22 cellular contexts compared by ENCODE assay signal in the genomic region with DNA sequence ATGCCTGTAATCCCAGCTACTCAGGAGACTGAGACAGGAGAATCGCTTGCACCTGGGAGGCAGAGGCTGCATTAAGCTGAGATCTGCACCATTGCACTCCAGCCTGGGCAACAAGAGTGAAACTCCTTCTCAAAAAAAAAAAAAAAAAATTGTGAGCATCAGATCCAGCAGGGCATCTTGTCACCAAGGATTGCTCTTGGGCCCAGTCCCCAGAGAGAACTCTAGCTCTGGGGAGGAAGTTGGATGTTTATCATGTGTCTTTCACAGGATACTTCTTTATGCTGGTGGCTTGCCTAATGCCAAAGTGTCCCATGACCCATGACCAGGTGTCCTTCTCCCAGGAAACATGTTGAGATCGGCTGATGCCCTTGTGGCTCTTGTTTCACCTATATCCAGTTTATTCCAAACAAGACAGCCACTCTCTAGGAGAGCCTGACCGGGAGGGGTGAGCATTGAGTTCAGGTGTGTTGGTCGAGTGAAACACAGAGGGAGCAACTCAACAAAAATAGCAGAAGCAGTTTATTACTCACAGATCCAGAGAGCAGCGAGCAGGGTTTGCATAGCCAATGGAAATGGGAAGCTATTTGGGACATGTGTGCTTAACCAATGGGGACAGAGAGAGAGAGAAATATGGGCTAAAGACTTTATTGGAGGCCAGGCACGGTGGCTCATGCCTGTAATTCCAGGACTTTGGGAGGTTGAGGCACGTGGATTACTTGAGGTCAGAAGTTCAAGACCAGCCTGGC. TPM values are rescaled to one million over a fixed set of nuclear protein-coding genes. Genes with fewer than 3 reads are reported as not detected.
DNase-seq lines count a peak whose midpoint lies in the region; ATAC-seq and TF ChIP-seq lines count a peak whose summit lies in the region.
"Had no signal": no experiment of that assay in that cellular context is flagged by ENCODE, and none has a peak within 500 bp of the region (broad histone marks: within the 10 kb centered on the region; RNA-seq: fewer than 3 reads in every experiment).

No MANE protein-coding gene starts in this region.

- no peak for ATAC-seq in CD4-positive, CD25-positive, alpha-beta regulatory T cell (ENCODE audit: low read depth in 2 of 2)
- peak; percentile 26 for ATAC-seq in GM19438 (IDR thresholded peaks at IDR 0.05; ENCODE audit: low read depth, unreplicated experiment)
- no peak for ATAC-seq in memory B cell (ENCODE audit: low read depth)
- no peak for ATAC-seq in naive thymus-derived CD4-positive, alpha-beta T cell
- ATAC-seq: left lobe of liver, psoas muscle had no signal

- no peak overlapping the region for H3K27ac ChIP-seq in CD4-positive, CD25-positive, alpha-beta regulatory T cell (ENCODE audit: insufficient read depth, low read length, poor library complexity, severe bottlenecking)
- H3K27ac ChIP-seq in OCI-LY7 (ENCODE audit: low read depth, low read length, poor library complexity, severe bottlenecking) = peak overlapping the region; percentile 38
- H3K27ac ChIP-seq in naive thymus-derived CD4-positive, alpha-beta T cell (ENCODE audit: low read depth, low read length) = no peak overlapping the region
- H3K27ac ChIP-seq: breast epithelium, coronary artery, neural progenitor cell, psoas muscle, upper lobe of left lung had no signal

- H2AFZ ChIP-seq in OCI-LY7 (ENCODE audit: low read length) = peak overlapping the region; percentile 31; the same call in 1 of the 2 replicates
- H2AFZ ChIP-seq: neural progenitor cell had no signal

- no peak for TF ChIP-seq CTCF in OCI-LY7 (conservative IDR thresholded peaks at IDR 0.05; ENCODE audit: low read length)

- H3K4me1 ChIP-seq in CD4-positive, CD25-positive, alpha-beta regulatory T cell (ENCODE audit: control insufficient read depth, insufficient read depth, low read length, poor library complexity, severe bottlenecking) = peaks cover 25% of the 10 kb centered on the region
- peaks cover 35% of the 10 kb centered on the region for H3K4me1 ChIP-seq in OCI-LY7 (ENCODE audit: insufficient read depth, low read length, poor library complexity, severe bottlenecking)
- H3K4me1 ChIP-seq in naive thymus-derived CD4-positive, alpha-beta T cell (ENCODE audit: control insufficient read depth in 2 of 2, insufficient read depth in 2 of 2, low read length in 2 of 2) = peaks cover 6 to 28% of the 10 kb centered on the region in 2 donors
- H3K4me1 ChIP-seq: breast epithelium, neural progenitor cell, psoas muscle had no signal

- DNase-seq in CD4-positive, CD25-positive, alpha-beta regulatory T cell = no peak
- peak; percentile 50 for DNase-seq in OCI-LY7 (ENCODE audit: low spot score)
- DNase-seq in memory B cell (ENCODE audit: low spot score in 2 of 2) = no peak
- DNase-seq in medulla oblongata (ENCODE audit: extremely low spot score) = no peak
- no peak for DNase-seq in naive thymus-derived CD4-positive, alpha-beta T cell
- no peak for DNase-seq in NCI-H1694 (lab: John Stamatoyannopoulos, UW)
- DNase-seq: activated CD4-positive, CD25-positive, alpha-beta regulatory T cell treated with anti-CD3 and anti-CD28 coated beads, Interleukin-2, amount 50 U/mL, for 72 hours; glutamatergic neuron; HFFc6; Karpas-422; NCI-H1105 treated with DMSO at 0.1 percent for 48 hours; NCI-H526; psoas muscle had no signal

- peak overlapping the region in 2 of 3 donors; percentile 87 to 88 for H3K27ac Mint-ChIP-seq in CD4-positive, CD25-positive, alpha-beta regulatory T cell
- H3K27ac Mint-ChIP-seq in memory B cell = no peak overlapping the region
- H3K27ac Mint-ChIP-seq in naive thymus-derived CD4-positive, alpha-beta T cell = peak overlapping the region in 1 of 9 donors; percentile 58
- H3K27ac Mint-ChIP-seq: activated T-helper 2 cell treated with anti-CD3 and anti-CD28 coated beads, Interferon-gamma antibody, Interleukin-2, Interleukin-4, amounts not matched to agents 10 μg/mL and 5 μg/mL and 100 μg/mL, durations not matched to agents 14 hours and 24 hours and 36 hours; HFFc6; neural progenitor cell; stimulated activated naive CD8-positive, alpha-beta T cell treated with anti-CD3 and anti-CD28 coated beads, Interleukin-15, amount 100 ng/mL, for 72 hours had no signal

- no peaks in the 10 kb centered on the region for H3K9me3 ChIP-seq in CD4-positive, CD25-positive, alpha-beta regulatory T cell (ENCODE audit: control insufficient read depth in 2 of 2, low read length in 2 of 2)
- no peaks in the 10 kb centered on the region for H3K9me3 ChIP-seq in OCI-LY7 (ENCODE audit: low read length)
- no peaks in the 10 kb centered on the region for H3K9me3 ChIP-seq in naive thymus-derived CD4-positive, alpha-beta T cell (ENCODE audit: control insufficient read depth in 2 of 3, low read length in 3 of 3)
- H3K9me3 ChIP-seq: breast epithelium, psoas muscle, upper lobe of left lung had no signal

- H3K4me1 Mint-ChIP-seq in CD4-positive, CD25-positive, alpha-beta regulatory T cell = peaks cover 9 to 48% (median 25%) of the 10 kb centered on the region in 4 donors
- H3K4me1 Mint-ChIP-seq in memory B cell = peaks cover 26% of the 10 kb centered on the region
- H3K4me1 Mint-ChIP-seq in naive thymus-derived CD4-positive, alpha-beta T cell = peaks cover 5 to 35% (median 33%) of the 10 kb centered on the region in 7 donors
- H3K4me1 Mint-ChIP-seq: neural progenitor cell had no signal

- H3K36me3 Mint-ChIP-seq in CD4-positive, CD25-positive, alpha-beta regulatory T cell = no peaks in the 10 kb centered on the region
- no peaks in the 10 kb centered on the region for H3K36me3 Mint-ChIP-seq in memory B cell
- peaks cover 0 to 11% (median 0%) of the 10 kb centered on the region in 5 donors for H3K36me3 Mint-ChIP-seq in naive thymus-derived CD4-positive, alpha-beta T cell
- H3K36me3 Mint-ChIP-seq: neural progenitor cell had no signal

- POLR2A ChIA-PET in OCI-LY7 (lab: Charles Lee) = interaction anchor here (0.6 to 1.4 kb wide), 6 partner anchors 8 to 312 kb away, joined by 3 to 6 read pairs (median 5); no protein-coding TSS in a partner anchor
- POLR2A ChIA-PET in naive thymus-derived CD4-positive, alpha-beta T cell (lab: Charles Lee) = no interaction called here

- no peaks in the 10 kb centered on the region for H3K36me3 ChIP-seq in CD4-positive, CD25-positive, alpha-beta regulatory T cell (ENCODE audit: control insufficient read depth, insufficient read depth, low read length)
- no peaks in the 10 kb centered on the region for H3K36me3 ChIP-seq in OCI-LY7 (ENCODE audit: insufficient read depth, low read length)
- H3K36me3 ChIP-seq in naive thymus-derived CD4-positive, alpha-beta T cell (ENCODE audit: control insufficient read depth in 2 of 3, insufficient read depth in 3 of 3, low read length in 3 of 3) = no peaks in the 10 kb centered on the region
- H3K36me3 ChIP-seq: breast epithelium, neural progenitor cell, upper lobe of left lung had no signal

- CTCF ChIA-PET in OCI-LY7 (lab: Charles Lee; ENCODE audit: unreplicated experiment) = interaction anchor here (0.8 kb wide), 1 partner anchor 103 kb away, joined by 3 read pairs; no protein-coding TSS in a partner anchor
- CTCF ChIA-PET in naive thymus-derived CD4-positive, alpha-beta T cell (lab: Charles Lee) = interaction anchor here (0.6 kb wide), 1 partner anchor 55 kb away, joined by 3 read pairs; no protein-coding TSS in a partner anchor

- H3K4me2 ChIP-seq in OCI-LY7 (ENCODE audit: low read length) = peak overlapping the region; percentile 60
- H3K4me2 ChIP-seq: neural progenitor cell had no signal

- H3K4me3 Mint-ChIP-seq in CD4-positive, CD25-positive, alpha-beta regulatory T cell = peak overlapping the region in 1 of 4 donors; percentile 58
- peak overlapping the region; percentile 5 for H3K4me3 Mint-ChIP-seq in memory B cell
- H3K4me3 Mint-ChIP-seq in naive thymus-derived CD4-positive, alpha-beta T cell = no peak overlapping the region
- H3K4me3 Mint-ChIP-seq: HFFc6; neural progenitor cell; stimulated activated naive CD8-positive, alpha-beta T cell treated with anti-CD3 and anti-CD28 coated beads, Interleukin-15, amount 100 ng/mL, for 72 hours had no signal

- no peaks in the 10 kb centered on the region for H3K79me2 ChIP-seq in OCI-LY7 (ENCODE audit: insufficient read depth, low read depth, low read length)

- no peaks in the 10 kb centered on the region for H3K27me3 Mint-ChIP-seq in CD4-positive, CD25-positive, alpha-beta regulatory T cell
- H3K27me3 Mint-ChIP-seq in memory B cell = no peaks in the 10 kb centered on the region
- H3K27me3 Mint-ChIP-seq in naive thymus-derived CD4-positive, alpha-beta T cell = no peaks in the 10 kb centered on the region
- H3K27me3 Mint-ChIP-seq: stimulated activated naive CD8-positive, alpha-beta T cell treated with anti-CD3 and anti-CD28 coated beads, Interleukin-15, amount 100 ng/mL, for 72 hours had no signal

- H3K9me3 Mint-ChIP-seq in CD4-positive, CD25-positive, alpha-beta regulatory T cell = no peaks in the 10 kb centered on the region
- H3K9me3 Mint-ChIP-seq in memory B cell = no peaks in the 10 kb centered on the region
- no peaks in the 10 kb centered on the region for H3K9me3 Mint-ChIP-seq in naive thymus-derived CD4-positive, alpha-beta T cell
- H3K9me3 Mint-ChIP-seq: activated T-helper 2 cell treated with anti-CD3 and anti-CD28 coated beads, Interferon-gamma antibody, Interleukin-2, Interleukin-4, amounts not matched to agents 10 μg/mL and 5 μg/mL and 100 μg/mL, durations not matched to agents 14 hours and 24 hours and 36 hours; HFFc6; stimulated activated naive CD8-positive, alpha-beta T cell treated with anti-CD3 and anti-CD28 coated beads, Interleukin-15, amount 100 ng/mL, for 72 hours had no signal

- H3K4me3 ChIP-seq in CD4-positive, CD25-positive, alpha-beta regulatory T cell (ENCODE audit: low read depth, low read length) = no peak overlapping the region
- no peak overlapping the region for H3K4me3 ChIP-seq in OCI-LY7 (ENCODE audit: low read depth, low read length, poor library complexity, severe bottlenecking)
- no peak overlapping the region for H3K4me3 ChIP-seq in naive thymus-derived CD4-positive, alpha-beta T cell (ENCODE audit: low read length)
- H3K4me3 ChIP-seq: breast epithelium, coronary artery, neural progenitor cell, psoas muscle, skin epidermis, upper lobe of left lung had no signal

- no peaks in the 10 kb centered on the region for H3K9me2 ChIP-seq in OCI-LY7 (ENCODE audit: insufficient read depth, low read length)

- BruUV-seq in OCI-LY7 (replicated peaks; lab: Mats Ljungman, UMichigan) = no TSS peak

- H3K27me3 ChIP-seq in CD4-positive, CD25-positive, alpha-beta regulatory T cell (ENCODE audit: control insufficient read depth, insufficient read depth, low read length) = no peaks in the 10 kb centered on the region
- no peaks in the 10 kb centered on the region for H3K27me3 ChIP-seq in naive thymus-derived CD4-positive, alpha-beta T cell (ENCODE audit: control insufficient read depth in 2 of 2, insufficient read depth in 2 of 2, low read length in 2 of 2)
- H3K27me3 ChIP-seq: breast epithelium, neural progenitor cell, upper lobe of left lung had no signal

- intact Hi-C loops in OCI-LY7 (cut with micrococcal nuclease; ENCODE audit: unreplicated experiment) = no loop called here
- intact Hi-C loops in naive thymus-derived CD4-positive, alpha-beta T cell (cut with micrococcal nuclease) = no loop called here

- H4K20me1 ChIP-seq in OCI-LY7 (ENCODE audit: insufficient read depth, low read length) = no peaks in the 10 kb centered on the region

RNA-seq across cellular contexts. Expression of gene TCHP, which starts 6.7 kb away (rescaled TPM):
- total RNA-seq in CD4-positive, CD25-positive, alpha-beta regulatory T cell = 29.8 TPM
- polyA plus RNA-seq in CD4-positive, CD25-positive, alpha-beta regulatory T cell = 10 to 100 TPM in 2 of 4 donors, 1 to 10 TPM in 2; 9.0 to 11.7 (median 9.8) TPM
- total RNA-seq in OCI-LY7 (2014; rRNA removed; shearing (Covaris generic)) = 13.3 and 15.0 TPM in 2 replicates
- total RNA-seq in OCI-LY7 (2022) = 28.2 and 29.8 TPM in 2 replicates
- 10 to 100 TPM; 21.7 to 40.0 (median 31.8) TPM for total RNA-seq in naive thymus-derived CD4-positive, alpha-beta T cell
- 10 to 100 TPM; 10.1 to 15.5 TPM for polyA plus RNA-seq in naive thymus-derived CD4-positive, alpha-beta T cell

RNA-seq across cellular contexts. Expression of gene GLTP, which starts 13.1 kb away (rescaled TPM):
- total RNA-seq in CD4-positive, CD25-positive, alpha-beta regulatory T cell = 31.1 TPM
- 10 to 100 TPM; 36.1 to 48.9 (median 38.4) TPM for polyA plus RNA-seq in CD4-positive, CD25-positive, alpha-beta regulatory T cell
- 18.6 and 24.0 TPM in 2 replicates for total RNA-seq in OCI-LY7 (2014; rRNA removed; shearing (Covaris generic))
- 27.1 and 27.3 TPM in 2 replicates for total RNA-seq in OCI-LY7 (2022)
- total RNA-seq in naive thymus-derived CD4-positive, alpha-beta T cell = 10 to 100 TPM; 19.2 to 36.2 (median 22.1) TPM
- 10 to 100 TPM; 30.0 to 35.2 TPM for polyA plus RNA-seq in naive thymus-derived CD4-positive, alpha-beta T cell
